In the genomic region with DNA sequence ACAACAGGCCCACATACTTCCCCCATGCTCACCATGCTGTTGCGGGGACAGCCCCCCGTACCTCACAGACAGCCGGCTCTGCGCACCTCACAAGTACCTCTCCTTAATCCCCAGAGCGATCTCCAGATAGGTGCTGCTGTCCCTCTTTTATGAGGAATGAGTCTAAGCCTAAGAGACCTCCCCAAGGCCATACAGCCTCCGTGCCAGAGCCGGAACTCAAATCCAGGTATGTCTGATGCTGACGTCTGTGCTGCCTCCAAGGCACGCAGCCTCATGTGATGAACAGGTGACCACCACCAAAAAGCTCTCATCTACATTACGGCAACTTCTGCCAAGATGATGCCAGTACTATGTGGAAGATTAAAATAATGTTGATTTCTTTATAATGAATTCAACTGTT, we compare ENCODE assay signal across 2 cellular contexts.
TF ChIP-seq lines count a peak whose summit lies in the region.

No MANE protein-coding gene starts in this region.

TF ChIP-seq in SK-N-SH, 30 proteins besides CTCF, POLR2A, EP300 and RAD21 (continued from another document):
- TF ChIP-seq MEF2A (IDR thresholded peaks at IDR 0.05; ENCODE audit: borderline replicate concordance, low read depth) (no peak), SMC3 (IDR thresholded peaks at IDR 0.05; ENCODE audit: low read depth, low read length) (no peak), FOXJ3 (CRISPR knock-in tag; IDR thresholded peaks at IDR 0.05) (no peak), YY1 (IDR thresholded peaks at IDR 0.05; ENCODE audit: low read depth) (no peak), SIN3A (IDR thresholded peaks at IDR 0.05; ENCODE audit: borderline replicate concordance, low read depth, low read length) (no peak), TEAD4 (IDR thresholded peaks at IDR 0.05; ENCODE audit: borderline replicate concordance, insufficient read depth) (no peak), GABPA (IDR thresholded peaks at IDR 0.05; ENCODE audit: low read depth) (no peak), CHD2 (IDR thresholded peaks at IDR 0.05; ENCODE audit: low read length, partially characterized antibody) (no peak), TAF1 (IDR thresholded peaks at IDR 0.05; ENCODE audit: borderline replicate concordance, low read depth, low read length) (no peak), FOSL2 (IDR thresholded peaks at IDR 0.05; ENCODE audit: borderline replicate concordance, low read depth) (no peak), EZH2phosphoT487 (IDR thresholded peaks at IDR 0.05; ENCODE audit: borderline replicate concordance, low read depth) (no peak), NFIC (IDR thresholded peaks at IDR 0.05; ENCODE audit: borderline replicate concordance) (no peak)
- TF ChIP-seq, protein P1, sequence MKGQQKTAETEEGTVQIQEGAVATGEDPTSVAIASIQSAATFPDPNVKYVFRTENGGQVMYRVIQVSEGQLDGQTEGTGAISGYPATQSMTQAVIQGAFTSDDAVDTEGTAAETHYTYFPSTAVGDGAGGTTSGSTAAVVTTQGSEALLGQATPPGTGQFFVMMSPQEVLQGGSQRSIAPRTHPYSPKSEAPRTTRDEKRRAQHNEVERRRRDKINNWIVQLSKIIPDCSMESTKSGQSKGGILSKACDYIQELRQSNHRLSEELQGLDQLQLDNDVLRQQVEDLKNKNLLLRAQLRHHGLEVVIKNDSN (IDR thresholded peaks at IDR 0.05; ENCODE audit: borderline replicate concordance, low read depth) = no peak
- TF ChIP-seq, protein P2, sequence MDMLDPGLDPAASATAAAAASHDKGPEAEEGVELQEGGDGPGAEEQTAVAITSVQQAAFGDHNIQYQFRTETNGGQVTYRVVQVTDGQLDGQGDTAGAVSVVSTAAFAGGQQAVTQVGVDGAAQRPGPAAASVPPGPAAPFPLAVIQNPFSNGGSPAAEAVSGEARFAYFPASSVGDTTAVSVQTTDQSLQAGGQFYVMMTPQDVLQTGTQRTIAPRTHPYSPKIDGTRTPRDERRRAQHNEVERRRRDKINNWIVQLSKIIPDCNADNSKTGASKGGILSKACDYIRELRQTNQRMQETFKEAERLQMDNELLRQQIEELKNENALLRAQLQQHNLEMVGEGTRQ (IDR thresholded peaks at IDR 0.05; ENCODE audit: borderline replicate concordance, low read depth, low read length) = no peak
- TF ChIP-seq, protein P3, sequence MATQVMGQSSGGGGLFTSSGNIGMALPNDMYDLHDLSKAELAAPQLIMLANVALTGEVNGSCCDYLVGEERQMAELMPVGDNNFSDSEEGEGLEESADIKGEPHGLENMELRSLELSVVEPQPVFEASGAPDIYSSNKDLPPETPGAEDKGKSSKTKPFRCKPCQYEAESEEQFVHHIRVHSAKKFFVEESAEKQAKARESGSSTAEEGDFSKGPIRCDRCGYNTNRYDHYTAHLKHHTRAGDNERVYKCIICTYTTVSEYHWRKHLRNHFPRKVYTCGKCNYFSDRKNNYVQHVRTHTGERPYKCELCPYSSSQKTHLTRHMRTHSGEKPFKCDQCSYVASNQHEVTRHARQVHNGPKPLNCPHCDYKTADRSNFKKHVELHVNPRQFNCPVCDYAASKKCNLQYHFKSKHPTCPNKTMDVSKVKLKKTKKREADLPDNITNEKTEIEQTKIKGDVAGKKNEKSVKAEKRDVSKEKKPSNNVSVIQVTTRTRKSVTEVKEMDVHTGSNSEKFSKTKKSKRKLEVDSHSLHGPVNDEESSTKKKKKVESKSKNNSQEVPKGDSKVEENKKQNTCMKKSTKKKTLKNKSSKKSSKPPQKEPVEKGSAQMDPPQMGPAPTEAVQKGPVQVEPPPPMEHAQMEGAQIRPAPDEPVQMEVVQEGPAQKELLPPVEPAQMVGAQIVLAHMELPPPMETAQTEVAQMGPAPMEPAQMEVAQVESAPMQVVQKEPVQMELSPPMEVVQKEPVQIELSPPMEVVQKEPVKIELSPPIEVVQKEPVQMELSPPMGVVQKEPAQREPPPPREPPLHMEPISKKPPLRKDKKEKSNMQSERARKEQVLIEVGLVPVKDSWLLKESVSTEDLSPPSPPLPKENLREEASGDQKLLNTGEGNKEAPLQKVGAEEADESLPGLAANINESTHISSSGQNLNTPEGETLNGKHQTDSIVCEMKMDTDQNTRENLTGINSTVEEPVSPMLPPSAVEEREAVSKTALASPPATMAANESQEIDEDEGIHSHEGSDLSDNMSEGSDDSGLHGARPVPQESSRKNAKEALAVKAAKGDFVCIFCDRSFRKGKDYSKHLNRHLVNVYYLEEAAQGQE (IDR thresholded peaks at IDR 0.05; ENCODE audit: low read depth, low read length) = no peak
- TF ChIP-seq, protein P4, sequence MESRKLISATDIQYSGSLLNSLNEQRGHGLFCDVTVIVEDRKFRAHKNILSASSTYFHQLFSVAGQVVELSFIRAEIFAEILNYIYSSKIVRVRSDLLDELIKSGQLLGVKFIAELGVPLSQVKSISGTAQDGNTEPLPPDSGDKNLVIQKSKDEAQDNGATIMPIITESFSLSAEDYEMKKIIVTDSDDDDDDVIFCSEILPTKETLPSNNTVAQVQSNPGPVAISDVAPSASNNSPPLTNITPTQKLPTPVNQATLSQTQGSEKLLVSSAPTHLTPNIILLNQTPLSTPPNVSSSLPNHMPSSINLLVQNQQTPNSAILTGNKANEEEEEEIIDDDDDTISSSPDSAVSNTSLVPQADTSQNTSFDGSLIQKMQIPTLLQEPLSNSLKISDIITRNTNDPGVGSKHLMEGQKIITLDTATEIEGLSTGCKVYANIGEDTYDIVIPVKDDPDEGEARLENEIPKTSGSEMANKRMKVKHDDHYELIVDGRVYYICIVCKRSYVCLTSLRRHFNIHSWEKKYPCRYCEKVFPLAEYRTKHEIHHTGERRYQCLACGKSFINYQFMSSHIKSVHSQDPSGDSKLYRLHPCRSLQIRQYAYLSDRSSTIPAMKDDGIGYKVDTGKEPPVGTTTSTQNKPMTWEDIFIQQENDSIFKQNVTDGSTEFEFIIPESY (IDR thresholded peaks at IDR 0.05; ENCODE audit: borderline replicate concordance, low read depth) = no peak

TF ChIP-seq in SK-N-SH treated with all-trans-retinoic acid at 6 μM for 48 hours, 23 proteins besides CTCF, POLR2A, EP300 and RAD21 (continued from another document):
- TF ChIP-seq, protein P5, sequence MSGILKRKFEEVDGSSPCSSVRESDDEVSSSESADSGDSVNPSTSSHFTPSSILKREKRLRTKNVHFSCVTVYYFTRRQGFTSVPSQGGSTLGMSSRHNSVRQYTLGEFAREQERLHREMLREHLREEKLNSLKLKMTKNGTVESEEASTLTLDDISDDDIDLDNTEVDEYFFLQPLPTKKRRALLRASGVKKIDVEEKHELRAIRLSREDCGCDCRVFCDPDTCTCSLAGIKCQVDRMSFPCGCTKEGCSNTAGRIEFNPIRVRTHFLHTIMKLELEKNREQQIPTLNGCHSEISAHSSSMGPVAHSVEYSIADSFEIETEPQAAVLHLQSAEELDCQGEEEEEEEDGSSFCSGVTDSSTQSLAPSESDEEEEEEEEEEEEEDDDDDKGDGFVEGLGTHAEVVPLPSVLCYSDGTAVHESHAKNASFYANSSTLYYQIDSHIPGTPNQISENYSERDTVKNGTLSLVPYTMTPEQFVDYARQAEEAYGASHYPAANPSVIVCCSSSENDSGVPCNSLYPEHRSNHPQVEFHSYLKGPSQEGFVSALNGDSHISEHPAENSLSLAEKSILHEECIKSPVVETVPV (CRISPR knock-in tag; IDR thresholded peaks at IDR 0.05) = no peak
- no peak for TF ChIP-seq SNAI2 (CRISPR knock-in tag; IDR thresholded peaks at IDR 0.05)
- TF ChIP-seq TCF4 (CRISPR knock-in tag; IDR thresholded peaks at IDR 0.05; ENCODE audit: borderline replicate concordance) = no peak
- TF ChIP-seq RARB (CRISPR knock-in tag; IDR thresholded peaks at IDR 0.05) = no peak
- TF ChIP-seq, protein P6, sequence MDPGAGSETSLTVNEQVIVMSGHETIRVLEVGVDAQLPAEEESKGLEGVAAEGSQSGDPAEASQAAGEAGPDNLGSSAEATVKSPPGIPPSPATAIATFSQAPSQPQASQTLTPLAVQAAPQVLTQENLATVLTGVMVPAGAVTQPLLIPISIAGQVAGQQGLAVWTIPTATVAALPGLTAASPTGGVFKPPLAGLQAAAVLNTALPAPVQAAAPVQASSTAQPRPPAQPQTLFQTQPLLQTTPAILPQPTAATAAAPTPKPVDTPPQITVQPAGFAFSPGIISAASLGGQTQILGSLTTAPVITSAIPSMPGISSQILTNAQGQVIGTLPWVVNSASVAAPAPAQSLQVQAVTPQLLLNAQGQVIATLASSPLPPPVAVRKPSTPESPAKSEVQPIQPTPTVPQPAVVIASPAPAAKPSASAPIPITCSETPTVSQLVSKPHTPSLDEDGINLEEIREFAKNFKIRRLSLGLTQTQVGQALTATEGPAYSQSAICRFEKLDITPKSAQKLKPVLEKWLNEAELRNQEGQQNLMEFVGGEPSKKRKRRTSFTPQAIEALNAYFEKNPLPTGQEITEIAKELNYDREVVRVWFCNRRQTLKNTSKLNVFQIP (CRISPR knock-in tag; IDR thresholded peaks at IDR 0.05; ENCODE audit: borderline replicate concordance, low read depth) = no peak
- TF ChIP-seq TOX (CRISPR knock-in tag; IDR thresholded peaks at IDR 0.05; ENCODE audit: borderline replicate concordance) = no peak
- no peak for TF ChIP-seq CSDC2 (CRISPR knock-in tag; IDR thresholded peaks at IDR 0.05)
- no peak for TF ChIP-seq ZNF70 (CRISPR knock-in tag; IDR thresholded peaks at IDR 0.05)
- TF ChIP-seq ZNF565 (CRISPR knock-in tag; conservative IDR thresholded peaks at IDR 0.05; ENCODE audit: low read depth) = no peak
- TF ChIP-seq ARNTL (CRISPR knock-in tag; IDR thresholded peaks at IDR 0.05; ENCODE audit: borderline replicate concordance, low read depth) = no peak
- no peak for TF ChIP-seq ESRRG (CRISPR knock-in tag; IDR thresholded peaks at IDR 0.05)
- TF ChIP-seq ZC3H10 (CRISPR knock-in tag; IDR thresholded peaks at IDR 0.05) = no peak
- TF ChIP-seq ZFP3 (CRISPR knock-in tag; IDR thresholded peaks at IDR 0.05) = no peak
- TF ChIP-seq, protein P7, sequence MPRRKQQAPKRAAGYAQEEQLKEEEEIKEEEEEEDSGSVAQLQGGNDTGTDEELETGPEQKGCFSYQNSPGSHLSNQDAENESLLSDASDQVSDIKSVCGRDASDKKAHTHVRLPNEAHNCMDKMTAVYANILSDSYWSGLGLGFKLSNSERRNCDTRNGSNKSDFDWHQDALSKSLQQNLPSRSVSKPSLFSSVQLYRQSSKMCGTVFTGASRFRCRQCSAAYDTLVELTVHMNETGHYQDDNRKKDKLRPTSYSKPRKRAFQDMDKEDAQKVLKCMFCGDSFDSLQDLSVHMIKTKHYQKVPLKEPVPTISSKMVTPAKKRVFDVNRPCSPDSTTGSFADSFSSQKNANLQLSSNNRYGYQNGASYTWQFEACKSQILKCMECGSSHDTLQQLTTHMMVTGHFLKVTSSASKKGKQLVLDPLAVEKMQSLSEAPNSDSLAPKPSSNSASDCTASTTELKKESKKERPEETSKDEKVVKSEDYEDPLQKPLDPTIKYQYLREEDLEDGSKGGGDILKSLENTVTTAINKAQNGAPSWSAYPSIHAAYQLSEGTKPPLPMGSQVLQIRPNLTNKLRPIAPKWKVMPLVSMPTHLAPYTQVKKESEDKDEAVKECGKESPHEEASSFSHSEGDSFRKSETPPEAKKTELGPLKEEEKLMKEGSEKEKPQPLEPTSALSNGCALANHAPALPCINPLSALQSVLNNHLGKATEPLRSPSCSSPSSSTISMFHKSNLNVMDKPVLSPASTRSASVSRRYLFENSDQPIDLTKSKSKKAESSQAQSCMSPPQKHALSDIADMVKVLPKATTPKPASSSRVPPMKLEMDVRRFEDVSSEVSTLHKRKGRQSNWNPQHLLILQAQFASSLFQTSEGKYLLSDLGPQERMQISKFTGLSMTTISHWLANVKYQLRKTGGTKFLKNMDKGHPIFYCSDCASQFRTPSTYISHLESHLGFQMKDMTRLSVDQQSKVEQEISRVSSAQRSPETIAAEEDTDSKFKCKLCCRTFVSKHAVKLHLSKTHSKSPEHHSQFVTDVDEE (CRISPR knock-in tag; IDR thresholded peaks at IDR 0.05) = no peak
- TF ChIP-seq ZNF8 (CRISPR knock-in tag; IDR thresholded peaks at IDR 0.05) = no peak
- no peak for TF ChIP-seq ZFP30 (CRISPR knock-in tag; IDR thresholded peaks at IDR 0.05)
TF ChIP-seq in SK-N-SH treated with all-trans-retinoic acid at 6 μM for 48 hours: peak in this region for 0.
